In the genomic region with DNA sequence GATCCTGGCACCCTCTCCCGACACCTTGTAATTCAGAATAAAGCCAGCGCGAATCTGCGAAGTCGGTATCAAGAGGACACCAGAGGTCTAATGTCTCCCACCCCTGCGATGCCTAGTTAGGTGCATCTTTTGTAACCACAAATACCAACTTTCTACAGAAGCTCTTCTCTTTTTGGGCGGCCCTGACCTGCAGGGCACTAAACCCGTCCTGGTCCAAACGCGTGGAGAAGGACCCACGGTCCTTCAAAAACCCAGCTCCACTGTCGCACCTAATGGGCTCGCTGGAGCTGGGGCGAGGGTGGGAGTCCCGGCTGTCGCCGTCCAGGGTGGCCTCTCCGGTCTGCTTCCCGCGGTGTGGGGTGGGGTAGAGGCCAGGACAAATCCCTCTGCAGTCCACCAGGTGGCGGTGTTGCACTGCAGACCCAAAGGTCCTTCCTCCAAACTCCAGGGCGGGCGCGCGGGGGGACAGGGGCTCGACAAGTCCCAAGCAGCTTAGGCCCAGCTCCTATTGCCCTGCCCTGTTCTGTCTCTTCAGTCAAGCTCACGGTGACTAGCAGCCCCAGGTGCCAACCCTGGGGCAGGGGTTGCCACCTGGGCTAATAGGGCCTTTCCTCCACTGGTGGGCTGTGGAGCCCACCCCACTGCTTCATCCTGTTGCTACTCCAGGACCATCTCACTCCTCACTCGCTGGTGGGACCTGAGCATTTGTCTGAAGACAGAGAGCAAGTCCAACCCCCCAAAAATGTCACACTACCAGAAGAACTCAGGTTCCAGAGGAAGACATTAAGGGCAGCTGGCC, we compare ENCODE assay signal across 8 cellular contexts. TPM values are rescaled to one million over a fixed set of nuclear protein-coding genes. Genes with fewer than 3 reads are reported as not detected.
A peak's percentile ranks its signal among the peaks of the same experiment; 100 is the strongest.
DNase-seq lines count a peak whose midpoint lies in the region; ATAC-seq, FAIRE-seq and TF ChIP-seq lines count a peak whose summit lies in the region.

No MANE protein-coding gene starts in this region.

- TF ChIP-seq CTCF in D721Med (IDR thresholded peaks at IDR 0.05; ENCODE audit: insufficient read depth, missing control alignments) (peak; percentile 74), epithelial cell of esophagus (IDR thresholded peaks at IDR 0.05; ENCODE audit: insufficient read depth, low read depth, low read length, missing control alignments) (peak; percentile 85), mucosa of descending colon (IDR thresholded peaks at IDR 0.05) (peak; percentile 82)

- H3K4me3 ChIP-seq in epithelial cell of esophagus (ENCODE audit: low read length) (no peak overlapping the region), mucosa of descending colon (no peak overlapping the region)

- peak; percentile 59 for DNase-seq in D721Med (ENCODE audit: insufficient read length, low spot score)
- peak; percentile 52 to 53 for DNase-seq in NOMO-1 (lab: John Stamatoyannopoulos, UW; ENCODE audit: unreplicated experiment in 2 of 2)
- DNase-seq in activated CD8-positive, alpha-beta memory T cell treated with anti-CD3 and anti-CD28 coated beads, Interleukin-2, amount 50 U/mL, for 24 hours (ENCODE audit: extremely low read depth) = peak; percentile 44
- peak; percentile 82 for DNase-seq in epithelial cell of esophagus (ENCODE audit: low read depth)
- peak; percentile 76 to 86 (median 85) for DNase-seq in mucosa of descending colon
- peak; percentile 66 for DNase-seq in stimulated activated CD8-positive, alpha-beta memory T cell treated with anti-CD3 and anti-CD28 coated beads, Interleukin-4, amount 100 ng/mL, for 24 hours (ENCODE audit: low read depth)

- FAIRE-seq in D721Med (lab: Jason Lieb, UNC) = no peak

- H3K9me3 ChIP-seq in mucosa of descending colon = no peaks in the 10 kb centered on the region

- H3K36me3 ChIP-seq in mucosa of descending colon (ENCODE audit: low read depth) = no peaks in the 10 kb centered on the region

- H3K4me1 ChIP-seq in mucosa of descending colon (ENCODE audit: low read depth) = peaks cover 18% of the 10 kb centered on the region

- intact Hi-C loops in mucosa of descending colon (cut with DNase I, micrococcal nuclease) = loop anchor here (2.0 to 10.0 kb wide), 3 partner anchors 91 to 158 kb away; no protein-coding TSS in a partner anchor

- ATAC-seq in HG03439 (IDR thresholded peaks at IDR 0.05; ENCODE audit: unreplicated experiment) (peak; percentile 51), mucosa of descending colon (peak; percentile 70), GM18909 (IDR thresholded peaks at IDR 0.05; ENCODE audit: poor library complexity, unreplicated experiment) (no peak)

RNA-seq across cellular contexts. Expression of a gene that starts 2.7 kb away (rescaled TPM):
- total RNA-seq in mucosa of descending colon = not detected

RNA-seq across cellular contexts. Expression of a gene that starts 10.9 kb away (rescaled TPM):
- 10 to 100 TPM; 50.4 to 72.3 (median 55.8) TPM for total RNA-seq in mucosa of descending colon

RNA-seq across cellular contexts. Expression of a gene that starts 14.2 kb away (rescaled TPM):
- 10 to 100 TPM; 20.2 to 28.3 (median 20.4) TPM for total RNA-seq in mucosa of descending colon

RNA-seq across cellular contexts. Expression of a gene that starts 40.8 kb away (rescaled TPM):
- total RNA-seq in mucosa of descending colon = 10 to 100 TPM; 35.4 to 63.9 (median 35.9) TPM

RNA-seq across cellular contexts. Expression of a gene that starts 47.3 kb away (rescaled TPM):
- 100 to 1,000 TPM; 349 to 387 (median 350) TPM for total RNA-seq in mucosa of descending colon
